Comparison of ENCODE assay signal across 3 cellular contexts in genomic region chr10:42491801-42492200, GRCh38.
"Had no signal": no experiment of that assay in that cellular context is flagged by ENCODE, and none has a peak within 500 bp of the region (broad histone marks: within the 10 kb centered on the region; RNA-seq: fewer than 3 reads in every experiment).

No MANE protein-coding gene starts in this region.

- H3K4me3 ChIP-seq: GM12878 had no signal

- DNase-seq: GDM1, GF-D8 had no signal
